In genomic region chr4:153728660-153729059, GRCh38 we compare ENCODE assay signal across 19 cellular contexts. TPM values are rescaled to one million over a fixed set of nuclear protein-coding genes. Genes with fewer than 3 reads are reported as not detected.
DNase-seq lines count a peak whose midpoint lies in the region; ATAC-seq lines count a peak whose summit lies in the region.
"Had no signal": no experiment of that assay in that cellular context is flagged by ENCODE, and none has a peak within 500 bp of the region (broad histone marks: within the 10 kb centered on the region; RNA-seq: fewer than 3 reads in every experiment).

No MANE protein-coding gene starts in this region.

- no peaks in the 10 kb centered on the region for H3K79me2 ChIP-seq in mesendoderm (ENCODE audit: control insufficient read depth, insufficient read depth, low read length)

- H3K23ac ChIP-seq in mesendoderm (ENCODE audit: low read length), result no peak overlapping the region

- no peak overlapping the region for H3K9ac ChIP-seq in mesendoderm (ENCODE audit: low read length)

- no peak overlapping the region for H2AK5ac ChIP-seq in mesendoderm (ENCODE audit: low read length)

- H3K27ac ChIP-seq in mesendoderm (ENCODE audit: low read depth, low read length), result no peak overlapping the region
- H3K27ac ChIP-seq: gastrocnemius medialis, HL-60, suprapubic skin, VCaP had no signal

- no peak overlapping the region for H2BK120ac ChIP-seq in mesendoderm (ENCODE audit: low read depth, low read length)

- no peaks in the 10 kb centered on the region for H3K27me3 ChIP-seq in mesendoderm (ENCODE audit: insufficient read depth, low read length, poor library complexity)
- H3K27me3 ChIP-seq: gastrocnemius medialis, MG63, suprapubic skin had no signal

- no peak overlapping the region for H2BK15ac ChIP-seq in mesendoderm (replicated peaks; ENCODE audit: low read depth)

- no peaks in the 10 kb centered on the region for H3K36me3 Mint-ChIP-seq in T-helper 2 cell treated with Interferon-gamma antibody and Interleukin-4, amounts not matched to agents 5 μg/mL and 100 μg/mL, for 36 hours (ENCODE audit: low read depth)

- H3K4me1 ChIP-seq in mesendoderm (ENCODE audit: control insufficient read depth, low read depth, low read length), result no peaks in the 10 kb centered on the region
- H3K4me1 ChIP-seq: gastrocnemius medialis, HAP-1, suprapubic skin had no signal

- no peak overlapping the region for H3K4ac ChIP-seq in mesendoderm (ENCODE audit: low read depth, low read length)

- peak; percentile 45 for ATAC-seq in HG02763 (IDR thresholded peaks at IDR 0.05; ENCODE audit: unreplicated experiment)
- ATAC-seq: gastrocnemius medialis, right cardiac atrium had no signal

- H3K27ac Mint-ChIP-seq in T-helper 2 cell treated with Interferon-gamma antibody and Interleukin-4, amounts not matched to agents 5 μg/mL and 100 μg/mL, for 36 hours, result no peak overlapping the region
- H3K27ac Mint-ChIP-seq: activated T-cell treated with anti-CD3 and anti-CD28 coated beads, Interleukin-2, amount 50 U/mL, for 24 hours had no signal

- H3K27me3 Mint-ChIP-seq in T-helper 2 cell treated with Interferon-gamma antibody and Interleukin-4, amounts not matched to agents 5 μg/mL and 100 μg/mL, for 36 hours (ENCODE audit: low read depth), result peaks cover 48% of the 10 kb centered on the region

- H2BK5ac ChIP-seq in mesendoderm (ENCODE audit: low read length), result no peak overlapping the region

- DNase-seq in SKM-1 treated with dmso at 0.1 percent for 144 hours (lab: John Stamatoyannopoulos, UW; ENCODE audit: unreplicated experiment) (peak; percentile 13), SKM-1 (lab: John Stamatoyannopoulos, UW; ENCODE audit: unreplicated experiment) (no peak), MV-4-11 (lab: John Stamatoyannopoulos, UW) (peak; percentile 85), GOT3 (lab: John Stamatoyannopoulos, UW) (no peak), mesendoderm (no peak), SK-N-DZ (ENCODE audit: low spot score) (no peak)
- no peak for DNase-seq in T-helper 2 cell treated with Interferon-gamma antibody and Interleukin-4, amounts not matched to agents 5 μg/mL and 100 μg/mL, for 36 hours (ENCODE audit: low spot score)
- DNase-seq: activated T-cell treated with anti-CD3 and anti-CD28 coated beads, Interleukin-2, amount 50 U/mL, for 24 hours; anterior cingulate cortex; Calu3; gastrocnemius medialis; MG63; NCI-H345; right cardiac atrium had no signal

- H3K4me3 ChIP-seq in mesendoderm (ENCODE audit: low read length), result no peak overlapping the region
- H3K4me3 ChIP-seq: gastrocnemius medialis, HAP-1, MG63, suprapubic skin had no signal

- no peaks in the 10 kb centered on the region for H3K9me3 Mint-ChIP-seq in T-helper 2 cell treated with Interferon-gamma antibody and Interleukin-4, amounts not matched to agents 5 μg/mL and 100 μg/mL, for 36 hours
- H3K9me3 Mint-ChIP-seq: activated T-cell treated with anti-CD3 and anti-CD28 coated beads, Interleukin-2, amount 50 U/mL, for 24 hours had no signal

- no peaks in the 10 kb centered on the region for H3K79me1 ChIP-seq in mesendoderm (ENCODE audit: low read length)

- H3K56ac ChIP-seq in mesendoderm (ENCODE audit: low read length), result no peak overlapping the region

- H4K5ac ChIP-seq in mesendoderm (ENCODE audit: low read length), result no peak overlapping the region

- H3K4me3 Mint-ChIP-seq in T-helper 2 cell treated with Interferon-gamma antibody and Interleukin-4, amounts not matched to agents 5 μg/mL and 100 μg/mL, for 36 hours, result no peak overlapping the region
- H3K4me3 Mint-ChIP-seq: activated T-cell treated with anti-CD3 and anti-CD28 coated beads, Interleukin-2, amount 50 U/mL, for 24 hours had no signal

- no peaks in the 10 kb centered on the region for H3K36me3 ChIP-seq in mesendoderm (ENCODE audit: control insufficient read depth, insufficient read depth, low read length)
- H3K36me3 ChIP-seq: gastrocnemius medialis, HAP-1, MG63, suprapubic skin had no signal

- H4K8ac ChIP-seq in mesendoderm (ENCODE audit: low read depth, low read length), result no peak overlapping the region

- no peak overlapping the region for H3K18ac ChIP-seq in mesendoderm (ENCODE audit: low read length)

- H3K4me2 ChIP-seq in mesendoderm (ENCODE audit: low read length), result no peak overlapping the region

- no CpG with 5 or more reads among the region's 4 CpGs for WGBS in mesendoderm (ENCODE audit: extremely low coverage, insufficient coverage, low lambda C conversion rate)

- peaks cover 3% of the 10 kb centered on the region for H3K4me1 Mint-ChIP-seq in T-helper 2 cell treated with Interferon-gamma antibody and Interleukin-4, amounts not matched to agents 5 μg/mL and 100 μg/mL, for 36 hours (ENCODE audit: low read depth)

RNA-seq across cellular contexts. Expression of gene RNF175, which starts 31.2 kb away (rescaled TPM):
- 3.4 TPM for polyA plus RNA-seq in mesendoderm (2013, experiment 1 of 2)
- 3.4 TPM for polyA plus RNA-seq in mesendoderm (2013, experiment 2 of 2)
- not detected in 2 replicates for polyA plus RNA-seq in SK-N-DZ (2014; cell fraction: cytosol; rRNA removed)
- polyA plus RNA-seq in SK-N-DZ (2014; cell fraction: nucleus; rRNA removed), result 0.21 TPM in 1 of 2 replicates, not detected in the other

RNA-seq across cellular contexts. Expression of gene TLR2, which starts 44.6 kb away (rescaled TPM):
- polyA plus RNA-seq in mesendoderm (2013, experiment 1 of 2), result 0.38 TPM
- polyA plus RNA-seq in mesendoderm (2013, experiment 2 of 2), result 0.45 TPM
- 0.06 and 0.17 TPM in 2 replicates for polyA plus RNA-seq in SK-N-DZ (2014; cell fraction: cytosol; rRNA removed)
- 0.80 and 1.1 TPM in 2 replicates for polyA plus RNA-seq in SK-N-DZ (2014; cell fraction: nucleus; rRNA removed)

Comparison
In these comparisons a context has a peak if more than half of its experiments do, and no peak if none do; other contexts are left out.
1. DNase-seq: peak in SKM-1 treated with dmso at 0.1 percent for 144 hours (single experiment) and MV-4-11 (single experiment); none in SKM-1 (single experiment), T-helper 2 cell treated with Interferon-gamma antibody and Interleukin-4, amounts not matched to agents 5 μg/mL and 100 μg/mL, for 36 hours (single experiment), GOT3 (single experiment), mesendoderm (single experiment) and SK-N-DZ (single experiment).